In genomic region chr15:34439878-34440277, GRCh38 we compare ENCODE assay signal across 28 cellular contexts.
"Had no signal": no experiment of that assay in that cellular context is flagged by ENCODE, and none has a peak within 500 bp of the region (broad histone marks: within the 10 kb centered on the region; RNA-seq: fewer than 3 reads in every experiment).

No MANE protein-coding gene starts in this region.

- H3K9me3 ChIP-seq: left lung, lower lobe of right lung, mucosa of descending colon, pancreas, prostate gland, sigmoid colon, spleen, suprapubic skin, thoracic aorta, tibial artery, upper lobe of right lung had no signal

- H3K4me1 ChIP-seq: pancreas, prostate gland had no signal

- H3K36me3 ChIP-seq: left lung, lower lobe of right lung, pancreas, prostate gland, sigmoid colon, thoracic aorta, tibial artery, upper lobe of right lung had no signal

- H3K4me3 ChIP-seq: left lung, lower lobe of right lung, mucosa of descending colon, pancreas, prostate gland, sigmoid colon, spleen, suprapubic skin, thoracic aorta, tibial artery, upper lobe of right lung had no signal

- H3K27me3 ChIP-seq: pancreas, sigmoid colon, suprapubic skin, tibial artery, upper lobe of right lung had no signal

- H3K27ac ChIP-seq: left lung, lower lobe of right lung, pancreas, prostate gland, sigmoid colon, spleen, suprapubic skin, thoracic aorta, tibial artery, upper lobe of right lung had no signal

- FAIRE-seq: keratinocyte, urothelium cell line had no signal

- ATAC-seq: left cardiac atrium; left lung; lower lobe of right lung; mucosa of descending colon; naive thymus-derived CD4-positive, alpha-beta T cell; natural killer cell treated with Interleukin-12 subunit alpha and Interleukin-12 subunit beta and Interleukin-15 and Interleukin-18, amount 100 ng/mL, for 72 hours; pancreas; right cardiac atrium; stimulated activated effector memory CD8-positive, alpha-beta T cell treated with anti-CD3 and anti-CD28 coated beads, Interleukin-12 subunit alpha, Interleukin-12 subunit beta, amount 100 ng/mL, for 72 hours; upper lobe of right lung had no signal

- DNase-seq: hippocampal formation; kidney glomerular epithelial cell; left cardiac atrium; left lung; lower lobe of right lung; midbrain; mucosa of descending colon; naive thymus-derived CD4-positive, alpha-beta T cell; nucleus accumbens; pancreas; posterior cingulate gyrus; retina; right cardiac atrium; sigmoid colon; small intestine; spleen; stimulated activated CD4-positive, alpha-beta T cell treated with anti-CD3 and anti-CD28 coated beads, Interleukin-4, amount 100 ng/mL, for 24 hours; stimulated activated naive CD4-positive, alpha-beta T cell; tibial artery; trophoblast cell; upper lobe of right lung had no signal
